Comparison of ENCODE assay signal across 26 cellular contexts in genomic region chr3:132020058-132020457, GRCh38. TPM values are rescaled to one million over a fixed set of nuclear protein-coding genes. Genes with fewer than 3 reads are reported as not detected.
DNase-seq lines count a peak whose midpoint lies in the region; ATAC-seq, FAIRE-seq and TF ChIP-seq lines count a peak whose summit lies in the region.
"Had no signal": no experiment of that assay in that cellular context is flagged by ENCODE, and none has a peak within 500 bp of the region (broad histone marks: within the 10 kb centered on the region; RNA-seq: fewer than 3 reads in every experiment).

No MANE protein-coding gene starts in this region.

- H3K14ac ChIP-seq in H1 (ENCODE audit: insufficient read length), result no peak overlapping the region

- H2BK15ac ChIP-seq in H1 (ENCODE audit: low read length), result no peak overlapping the region

- POLR2A ChIA-PET in H1 (lab: Charles Lee; ENCODE audit: partially characterized antibody), result no interaction called here
- POLR2A ChIA-PET in CD8-positive, alpha-beta T cell (lab: Charles Lee), result no interaction called here

- peaks cover 7% of the 10 kb centered on the region; the same call in 1 of the 2 replicates for H3K9me2 ChIP-seq in GM23338 (ENCODE audit: insufficient read depth)

- CTCF ChIA-PET in H1 (lab: Charles Lee; ENCODE audit: partially characterized antibody), result interaction anchor here (1.0 to 6.2 kb wide), 5 partner anchors 9 to 225 kb away, joined by 3 to 30 read pairs (median 6); partner anchors contain the start of gene CPNE4
- CTCF ChIA-PET in CD8-positive, alpha-beta T cell (lab: Charles Lee), result no interaction called here

- 0 out of 2 replicates have a peak overlapping the region, but pooled peaks have one; percentile 19 for H4K8ac ChIP-seq in H1 (ENCODE audit: extremely low read depth, insufficient read depth, low read length)

- H3K4me1 ChIP-seq in GM23338 (ENCODE audit: insufficient read depth) (no peaks in the 10 kb centered on the region), H1 (replicated peaks in 1 of 4; ENCODE audit: control insufficient read depth in 3 of 4, insufficient read depth in 4 of 4, low read length in 3 of 4) (peaks cover 0 to 3% (median 0%) of the 10 kb centered on the region in 4 experiments; a peak in 1 of 7 replicates)
- H3K4me1 ChIP-seq in CD8-positive, alpha-beta T cell (ENCODE audit: insufficient read depth, low read length), result no peaks in the 10 kb centered on the region
- H3K4me1 ChIP-seq: BE2C, Caco-2 had no signal

- no peak overlapping the region for H2BK120ac ChIP-seq in H1 (replicated peaks; ENCODE audit: low read depth, low read length)

- H2AFZ ChIP-seq in GM23338 (peak overlapping the region; percentile 43; the same call in 1 of the 2 replicates), H1 (ENCODE audit: low read length) (no peak overlapping the region)

- H3K23me2 ChIP-seq in H1 (ENCODE audit: low read depth, low read length), result no peaks in the 10 kb centered on the region

- no peak overlapping the region for H3K4me3 ChIP-seq in GM23338
- no peak overlapping the region for H3K4me3 ChIP-seq in H7 (ENCODE audit: insufficient read depth, low read depth, low read length)
- H3K4me3 ChIP-seq in H1 (ENCODE audit: extremely low read depth in 1 of 4, insufficient read depth in 2 of 4, low read depth in 3 of 4, low read length in 4 of 4), result no peak overlapping the region
- no peak overlapping the region for H3K4me3 ChIP-seq in CD8-positive, alpha-beta T cell (ENCODE audit: low read depth, low read length)
- H3K4me3 ChIP-seq: BLaER1 had no signal

- H4K20me1 ChIP-seq in GM23338 (replicated peaks; ENCODE audit: insufficient read depth) (no peaks in the 10 kb centered on the region), H1 (replicated peaks in 1 of 2; ENCODE audit: control insufficient read depth in 1 of 2, insufficient read depth in 2 of 2, low read length in 2 of 2) (no peaks in the 10 kb centered on the region)
- H4K20me1 ChIP-seq: BLaER1 had no signal

- ATAC-seq in GM23338 (peak; percentile 68), GM18870 (IDR thresholded peaks at IDR 0.05; ENCODE audit: unreplicated experiment) (no peak), GM18502 (IDR thresholded peaks at IDR 0.05; ENCODE audit: poor library complexity, unreplicated experiment) (no peak)
- no peak for ATAC-seq in stimulated activated naive B cell treated with anti-CD40 and anti-IgM and Interleukin-4, amounts not matched to agents 10 μg/mL and 1 μg/mL and 100 μg/mL, for 72 hours (replicated peaks)
- no peak for ATAC-seq in CD8-positive, alpha-beta T cell

- 52% methylated on average over 3 of the region's 3 CpGs; no CpG with 5 or more reads in 1 of the 2 experiments for whole genome bisulfite sequencing in H1 (ENCODE audit: extremely low coverage in 1 of 2, insufficient coverage in 1 of 2, insufficient read length in 1 of 2, insufficient replicate concordance in 2 of 2, low coverage in 1 of 2, low lambda C conversion rate in 2 of 2, missing lambda C conversion rate in 1 of 2), 2 experiments

- DNase-seq in GM23338 (ENCODE audit: low spot score), result no peak
- DNase-seq in H7, result peak; percentile 30
- no peak for DNase-seq in H1 (ENCODE audit: low read depth in 1 of 2, low spot score in 2 of 2)
- no peak for DNase-seq in stimulated activated naive B cell treated with anti-CD40 and anti-IgM and Interleukin-4, amounts not matched to agents 10 μg/mL and 1 μg/mL and 100 μg/mL, for 72 hours
- DNase-seq in CD8-positive, alpha-beta T cell, result no peak
- DNase-seq: 8988T; ACHN; BE2C; C1 segment of cervical spinal cord; Caco-2; Calu3; CD4-positive, alpha-beta memory T cell; CD4-positive, CD25-positive, alpha-beta regulatory T cell; DMS79 treated with DMSO at 0.1 percent for 48 hours; GF-D8 had no signal

- TF ChIP-seq EP300 in H1 (IDR thresholded peaks at IDR 0.05; ENCODE audit: borderline replicate concordance in 1 of 2, low read depth in 2 of 2, low read length in 2 of 2), result no peak

- H3K27ac Mint-ChIP-seq in GM23338, result no peak overlapping the region
- peak overlapping the region; percentile 57 for H3K27ac Mint-ChIP-seq in stimulated activated naive B cell treated with anti-CD40 and anti-IgM and Interleukin-4, amounts not matched to agents 10 μg/mL and 1 μg/mL and 100 μg/mL, for 72 hours
- no peak overlapping the region for H3K27ac Mint-ChIP-seq in CD8-positive, alpha-beta T cell
- H3K27ac Mint-ChIP-seq: CD14-positive monocyte; CD4-positive, alpha-beta memory T cell; CD4-positive, CD25-positive, alpha-beta regulatory T cell had no signal

- H3K9ac ChIP-seq in H1 (replicated peaks in 1 of 4; ENCODE audit: extremely low read depth in 1 of 4, low read depth in 3 of 4, low read length in 3 of 4), result no peak overlapping the region; a peak in 1 of 7 replicates
- H3K9ac ChIP-seq: BLaER1 had no signal

- H3K79me2 ChIP-seq in GM23338 (replicated peaks; ENCODE audit: insufficient read depth) (no peaks in the 10 kb centered on the region), H1 (ENCODE audit: control insufficient read depth in 1 of 2, insufficient read depth in 2 of 2, low read length in 2 of 2) (no peaks in the 10 kb centered on the region)

- no peak overlapping the region for H2BK12ac ChIP-seq in H1 (ENCODE audit: low read depth, low read length)

- intact Hi-C loops in CD8-positive, alpha-beta T cell (cut with DNase I, micrococcal nuclease), result no loop called here

- H3K27me3 ChIP-seq in GM23338 (ENCODE audit: insufficient read depth), result no peaks in the 10 kb centered on the region
- no peaks in the 10 kb centered on the region for H3K27me3 ChIP-seq in H7 (ENCODE audit: control insufficient read depth, insufficient read depth, low read length)
- H3K27me3 ChIP-seq in H1 (replicated peaks in 1 of 4; ENCODE audit: control insufficient read depth in 3 of 4, extremely low read depth in 1 of 4, insufficient read depth in 3 of 4, low read length in 3 of 4), result no peaks in the 10 kb centered on the region
- no peaks in the 10 kb centered on the region for H3K27me3 ChIP-seq in CD8-positive, alpha-beta T cell (ENCODE audit: insufficient read depth, low read length)
- H3K27me3 ChIP-seq: BE2C, BLaER1 had no signal

- no peak overlapping the region for H3K27ac ChIP-seq in GM23338 (ENCODE audit: low read depth)
- H3K27ac ChIP-seq in H1 (ENCODE audit: low read depth, low read length), result no peak overlapping the region
- no peak overlapping the region for H3K27ac ChIP-seq in CD8-positive, alpha-beta T cell (ENCODE audit: low read depth, low read length)
- H3K27ac ChIP-seq: BLaER1 had no signal

- H3K4me3 Mint-ChIP-seq in GM23338, result no peak overlapping the region
- H3K4me3 Mint-ChIP-seq in stimulated activated naive B cell treated with anti-CD40 and anti-IgM and Interleukin-4, amounts not matched to agents 10 μg/mL and 1 μg/mL and 100 μg/mL, for 72 hours, result no peak overlapping the region
- H3K4me3 Mint-ChIP-seq in CD8-positive, alpha-beta T cell, result no peak overlapping the region
- H3K4me3 Mint-ChIP-seq: CD14-positive monocyte; CD4-positive, alpha-beta memory T cell; CD4-positive, CD25-positive, alpha-beta regulatory T cell had no signal

- peaks cover 4% of the 10 kb centered on the region for H3K27me3 Mint-ChIP-seq in GM23338 (ENCODE audit: insufficient read depth, low read depth, poor library complexity)
- H3K27me3 Mint-ChIP-seq in stimulated activated naive B cell treated with anti-CD40 and anti-IgM and Interleukin-4, amounts not matched to agents 10 μg/mL and 1 μg/mL and 100 μg/mL, for 72 hours, result peaks cover 4 to 10% of the 10 kb centered on the region in 2 donors
- H3K27me3 Mint-ChIP-seq in CD8-positive, alpha-beta T cell (ENCODE audit: low read depth), result peaks cover 3% of the 10 kb centered on the region

- peaks cover 3% of the 10 kb centered on the region; the same call in 1 of the 3 replicates for H3K4me1 Mint-ChIP-seq in GM23338
- no peaks in the 10 kb centered on the region for H3K4me1 Mint-ChIP-seq in stimulated activated naive B cell treated with anti-CD40 and anti-IgM and Interleukin-4, amounts not matched to agents 10 μg/mL and 1 μg/mL and 100 μg/mL, for 72 hours
- no peaks in the 10 kb centered on the region for H3K4me1 Mint-ChIP-seq in CD8-positive, alpha-beta T cell (ENCODE audit: low read depth)
- H3K4me1 Mint-ChIP-seq: CD14-positive monocyte; CD4-positive, alpha-beta memory T cell; CD4-positive, CD25-positive, alpha-beta regulatory T cell had no signal

- H3K4me2 ChIP-seq in GM23338 (no peak overlapping the region), H1 (ENCODE audit: insufficient read depth in 1 of 2, low read depth in 2 of 2, low read length in 2 of 2) (no peak overlapping the region)
- H3K4me2 ChIP-seq: BLaER1 had no signal

- H3K56ac ChIP-seq in H1 (replicated peaks; ENCODE audit: insufficient read length, low read depth, low read length), result no peak overlapping the region

- FAIRE-seq in H1 (lab: Jason Lieb, UNC), result no peak
- FAIRE-seq: A204.1, D721Med, G401.6, GM12891, GM18507, GM19239 had no signal

- no peaks in the 10 kb centered on the region for H3K36me3 ChIP-seq in GM23338 (ENCODE audit: insufficient read depth)
- H3K36me3 ChIP-seq in H7 (replicated peaks; ENCODE audit: control insufficient read depth, insufficient read depth, low read length), result no peaks in the 10 kb centered on the region
- no peaks in the 10 kb centered on the region for H3K36me3 ChIP-seq in H1 (ENCODE audit: control insufficient read depth in 2 of 4, insufficient read depth in 4 of 4, low read length in 3 of 4)
- H3K36me3 ChIP-seq in CD8-positive, alpha-beta T cell (ENCODE audit: insufficient read depth, low read length), result no peaks in the 10 kb centered on the region
- H3K36me3 ChIP-seq: BE2C, BLaER1 had no signal

- no peak overlapping the region for H3K4ac ChIP-seq in H1 (replicated peaks; ENCODE audit: insufficient read length, low read depth, low read length)

- H3K9me3 ChIP-seq in H1 (ENCODE audit: insufficient read depth in 2 of 2, low read depth in 1 of 2, low read length in 1 of 2), result no peaks in the 10 kb centered on the region
- no peaks in the 10 kb centered on the region for H3K9me3 ChIP-seq in CD8-positive, alpha-beta T cell (ENCODE audit: low read length)
- H3K9me3 ChIP-seq: BE2C, BLaER1, Caco-2 had no signal

- no peak overlapping the region for H3K23ac ChIP-seq in H1 (ENCODE audit: insufficient read length)

- H3F3A ChIP-seq in GM23338 (replicated peaks; ENCODE audit: low read depth), result no peaks in the 10 kb centered on the region

- H3K79me1 ChIP-seq in H1 (ENCODE audit: low read depth, low read length), result no peaks in the 10 kb centered on the region

- no peaks in the 10 kb centered on the region for H3K9me3 Mint-ChIP-seq in GM23338
- H3K9me3 Mint-ChIP-seq in stimulated activated naive B cell treated with anti-CD40 and anti-IgM and Interleukin-4, amounts not matched to agents 10 μg/mL and 1 μg/mL and 100 μg/mL, for 72 hours, result no peaks in the 10 kb centered on the region
- no peaks in the 10 kb centered on the region for H3K9me3 Mint-ChIP-seq in CD8-positive, alpha-beta T cell
- H3K9me3 Mint-ChIP-seq: CD14-positive monocyte; CD4-positive, alpha-beta memory T cell had no signal

- H3K18ac ChIP-seq in H1 (ENCODE audit: extremely low read depth, low read length), result no peak overlapping the region; the same call in 1 of the 2 replicates

- TF ChIP-seq RAD21 in H1 (IDR thresholded peaks at IDR 0.05 in 1 of 2, conservative IDR thresholded peaks at IDR 0.05 in 1 of 2; ENCODE audit: low read depth in 2 of 2, low read length in 2 of 2), result no peak

- no peaks in the 10 kb centered on the region for H3K36me3 Mint-ChIP-seq in GM23338 (ENCODE audit: low read depth)
- no peaks in the 10 kb centered on the region for H3K36me3 Mint-ChIP-seq in stimulated activated naive B cell treated with anti-CD40 and anti-IgM and Interleukin-4, amounts not matched to agents 10 μg/mL and 1 μg/mL and 100 μg/mL, for 72 hours
- no peaks in the 10 kb centered on the region for H3K36me3 Mint-ChIP-seq in CD8-positive, alpha-beta T cell
- H3K36me3 Mint-ChIP-seq: CD14-positive monocyte; CD4-positive, alpha-beta memory T cell; CD4-positive, CD25-positive, alpha-beta regulatory T cell had no signal

- H4K5ac ChIP-seq in H1 (ENCODE audit: insufficient read length, low read depth, low read length), result no peak overlapping the region

- no peak for TF ChIP-seq CTCF in GM23338 (conservative IDR thresholded peaks at IDR 0.05; ENCODE audit: low read depth in 2 of 2)
- TF ChIP-seq CTCF in H1 (IDR thresholded peaks at IDR 0.05; ENCODE audit: control extremely low read depth in 1 of 3, insufficient read depth in 1 of 3, low read depth in 1 of 3, low read length in 3 of 3), result no peak
- no peak for TF ChIP-seq CTCF in CD8-positive, alpha-beta T cell (IDR thresholded peaks at IDR 0.05)

- TF ChIP-seq POLR2A in H1 (IDR thresholded peaks at IDR 0.05; ENCODE audit: control extremely low read depth in 1 of 2, low read depth in 2 of 2, low read length in 2 of 2), result no peak

- no peak overlapping the region for H2AK5ac ChIP-seq in H1 (ENCODE audit: low read depth, low read length)

- no peak overlapping the region for H2BK20ac ChIP-seq in H1 (ENCODE audit: low read length)

- no peak overlapping the region for H2BK5ac ChIP-seq in H1 (ENCODE audit: low read depth, low read length)

- no peak overlapping the region for H4K91ac ChIP-seq in H1 (replicated peaks; ENCODE audit: insufficient read length, low read length)

RNA-seq across cellular contexts. Expression of gene CPNE4, which starts 14.8 kb away (rescaled TPM):
- total RNA-seq in GM23338 (2014; rRNA removed; shearing (Covaris generic)), result 4.1 and 6.5 TPM in 2 replicates
- 1.3 and 2.0 TPM in 2 replicates for polyA plus RNA-seq in GM23338 (2016; fragmentation: Nextera tagmentation; extraction: Ambion mirVana)
- 0.55 and 0.83 TPM in 2 replicates for total RNA-seq in H7 (2014; rRNA removed; shearing (Covaris generic))
- 1.9 and 3.8 TPM in 2 replicates for total RNA-seq in H1 (2021; fragmentation: NEBNext Ultra II Directional; extraction: Animal tissue kit (Norgen Biotek cat#: 25700))
- polyA plus RNA-seq in H1 (2011; rRNA removed), result 0.82 TPM in 2 replicates
- 1.2 TPM for polyA plus RNA-seq in H1 (2011; cell fraction: cytosol; rRNA removed)
- 1.9 TPM for polyA plus RNA-seq in H1 (2011; cell fraction: nucleus; rRNA removed)
- polyA plus RNA-seq in H1 (2012, experiment 1 of 2), result 2.8 to 4.3 TPM (median 3.3 TPM) in 4 replicates
- 1.4 TPM for polyA plus RNA-seq in H1 (2012, experiment 2 of 2)
- polyA plus RNA-seq in H1 (2013, experiment 1 of 2), result 1.3 TPM
- 0.85 TPM for polyA plus RNA-seq in H1 (2013, experiment 2 of 2)
- polyA minus RNA-seq in H1 (2011; rRNA and poly(A)+ RNA removed), result 4.4 and 7.1 TPM in 2 replicates
- 0.88 TPM for polyA minus RNA-seq in H1 (2011; cell fraction: cytosol; rRNA and poly(A)+ RNA removed)
- polyA minus RNA-seq in H1 (2011; cell fraction: nucleus; rRNA and poly(A)+ RNA removed), result 6.2 TPM
- not detected for total RNA-seq in CD8-positive, alpha-beta T cell
- total RNA-seq: CD4-positive, alpha-beta memory T cell; CD4-positive, CD25-positive, alpha-beta regulatory T cell had no signal
- polyA plus RNA-seq: AG04450; CD14-positive monocyte; CD4-positive, alpha-beta memory T cell; CD4-positive, CD25-positive, alpha-beta regulatory T cell had no signal
